Comparison of ENCODE assay signal across 10 cellular contexts in genomic region chr14:85195872-85196477, GRCh38.
DNase-seq lines count a peak whose midpoint lies in the region; ATAC-seq and TF ChIP-seq lines count a peak whose summit lies in the region.
"Had no signal": no experiment of that assay in that cellular context is flagged by ENCODE, and none has a peak within 500 bp of the region (broad histone marks: within the 10 kb centered on the region; RNA-seq: fewer than 3 reads in every experiment).

No MANE protein-coding gene starts in this region.

- CTCF ChIA-PET in CD8-positive, alpha-beta T cell (lab: Charles Lee), result no interaction called here

- TF ChIP-seq RAD21 in Ishikawa (IDR thresholded peaks at IDR 0.05; ENCODE audit: low read depth), result peak; percentile 76

- peaks cover 1% of the 10 kb centered on the region for H3K9me3 Mint-ChIP-seq in CD8-positive, alpha-beta T cell

- peak overlapping the region; percentile 39 for H4K8ac ChIP-seq in mesendoderm (ENCODE audit: low read depth, low read length)

- H3K23ac ChIP-seq in mesendoderm (ENCODE audit: low read length), result no peak overlapping the region

- H3K56ac ChIP-seq in mesendoderm (ENCODE audit: low read length), result no peak overlapping the region

- TF ChIP-seq POLR2A in body of pancreas (IDR thresholded peaks at IDR 0.05), result no peak

- H3K27me3 Mint-ChIP-seq in CD8-positive, alpha-beta T cell (ENCODE audit: low read depth), result no peaks in the 10 kb centered on the region

- no peak overlapping the region for H2BK120ac ChIP-seq in mesendoderm (ENCODE audit: low read depth, low read length)

- H3K36me3 Mint-ChIP-seq in CD8-positive, alpha-beta T cell, result no peaks in the 10 kb centered on the region

- H3K18ac ChIP-seq in mesendoderm (ENCODE audit: low read length), result no peak overlapping the region

- TF ChIP-seq EP300 in Ishikawa (IDR thresholded peaks at IDR 0.05; ENCODE audit: borderline replicate concordance), result no peak

- ATAC-seq in body of pancreas (peak; percentile 53), HG02678 (IDR thresholded peaks at IDR 0.05; ENCODE audit: unreplicated experiment) (no peak)
- no peak for ATAC-seq in CD8-positive, alpha-beta T cell

- DNase-seq in COLO829 (ENCODE audit: low spot score) (peak; percentile 42), body of pancreas (peak in 3 of 4 donors; percentile 10 to 20 (median 14)), mesendoderm (peak; percentile 16), anterior cingulate cortex (lab: John Stamatoyannopoulos, UW) (no peak)
- DNase-seq in activated effector memory CD4-positive, alpha-beta T cell treated with anti-CD3 and anti-CD28 coated beads, Interleukin-2, amount 50 U/mL, for 16 hours, result no peak
- no peak for DNase-seq in CD8-positive, alpha-beta T cell
- DNase-seq: activated T-cell treated with anti-CD3 and anti-CD28 coated beads for 4 hours, NCI-H345 had no signal

- no peak overlapping the region for H3K4me2 ChIP-seq in mesendoderm (ENCODE audit: low read length)

- H3K4me3 ChIP-seq in body of pancreas (no peak overlapping the region), mesendoderm (ENCODE audit: low read length) (no peak overlapping the region)
- no peak overlapping the region for H3K4me3 ChIP-seq in CD8-positive, alpha-beta T cell (ENCODE audit: low read depth, low read length)

- H3K4me3 Mint-ChIP-seq in CD8-positive, alpha-beta T cell, result no peak overlapping the region

- POLR2A ChIA-PET in CD8-positive, alpha-beta T cell (lab: Charles Lee), result no interaction called here

- no peak overlapping the region for H4K5ac ChIP-seq in mesendoderm (ENCODE audit: low read length)

- H3K27me3 ChIP-seq in body of pancreas, result no peaks in the 10 kb centered on the region
- no peaks in the 10 kb centered on the region for H3K27me3 ChIP-seq in mesendoderm (ENCODE audit: insufficient read depth, low read length, poor library complexity)
- H3K27me3 ChIP-seq in CD8-positive, alpha-beta T cell (ENCODE audit: insufficient read depth, low read length), result no peaks in the 10 kb centered on the region

- intact Hi-C loops in body of pancreas (cut with DNase I), result no loop called here
- intact Hi-C loops in CD8-positive, alpha-beta T cell (cut with DNase I, micrococcal nuclease), result no loop called here

- no peak overlapping the region for H2AK5ac ChIP-seq in mesendoderm (ENCODE audit: low read length)

- no peak overlapping the region for H3K4ac ChIP-seq in mesendoderm (ENCODE audit: low read depth, low read length)

- H3K27ac Mint-ChIP-seq in CD8-positive, alpha-beta T cell, result no peak overlapping the region

- TF ChIP-seq CTCF in body of pancreas (IDR thresholded peaks at IDR 0.05), result peak; percentile 52 to 73 (median 55)
- TF ChIP-seq CTCF in CD8-positive, alpha-beta T cell (IDR thresholded peaks at IDR 0.05), result no peak

- no peaks in the 10 kb centered on the region for H3K4me1 ChIP-seq in body of pancreas
- no peaks in the 10 kb centered on the region for H3K4me1 ChIP-seq in mesendoderm (ENCODE audit: control insufficient read depth, low read depth, low read length)
- H3K4me1 ChIP-seq in CD8-positive, alpha-beta T cell (ENCODE audit: insufficient read depth, low read length), result no peaks in the 10 kb centered on the region

- no peak overlapping the region for H3K9ac ChIP-seq in mesendoderm (ENCODE audit: low read length)

- H2BK5ac ChIP-seq in mesendoderm (ENCODE audit: low read length), result no peak overlapping the region

- H3K27ac ChIP-seq in body of pancreas, result no peak overlapping the region
- no peak overlapping the region for H3K27ac ChIP-seq in mesendoderm (ENCODE audit: low read depth, low read length)
- H3K27ac ChIP-seq in CD8-positive, alpha-beta T cell (ENCODE audit: low read depth, low read length), result no peak overlapping the region

- H3K4me1 Mint-ChIP-seq in CD8-positive, alpha-beta T cell (ENCODE audit: low read depth), result no peaks in the 10 kb centered on the region

- no peaks in the 10 kb centered on the region for H3K36me3 ChIP-seq in body of pancreas (replicated peaks in 1 of 2; ENCODE audit: insufficient read depth in 1 of 2, low read depth in 2 of 2)
- H3K36me3 ChIP-seq in mesendoderm (ENCODE audit: control insufficient read depth, insufficient read depth, low read length), result no peaks in the 10 kb centered on the region
- H3K36me3 ChIP-seq in CD8-positive, alpha-beta T cell (ENCODE audit: insufficient read depth, low read length), result no peaks in the 10 kb centered on the region

- no peaks in the 10 kb centered on the region for H3K79me1 ChIP-seq in mesendoderm (ENCODE audit: low read length)

- 75 to 76% methylated on average over 4 of the region's 4 CpGs for WGBS in body of pancreas, 2 donors
- WGBS in mesendoderm (ENCODE audit: extremely low coverage, insufficient coverage, low lambda C conversion rate), result no CpG with 5 or more reads among the region's 4 CpGs

- H3K79me2 ChIP-seq in mesendoderm (ENCODE audit: control insufficient read depth, insufficient read depth, low read length), result no peaks in the 10 kb centered on the region

- H3K9me3 ChIP-seq in body of pancreas, result no peaks in the 10 kb centered on the region
- H3K9me3 ChIP-seq in CD8-positive, alpha-beta T cell (ENCODE audit: low read length), result no peaks in the 10 kb centered on the region

- H2BK15ac ChIP-seq in mesendoderm (replicated peaks; ENCODE audit: low read depth), result no peak overlapping the region

TF ChIP-seq in Ishikawa, 13 proteins besides CTCF, POLR2A, EP300 and RAD21:
- TF ChIP-seq NFIC (IDR thresholded peaks at IDR 0.05) (no peak), TAF1 (IDR thresholded peaks at IDR 0.05; ENCODE audit: low read depth) (no peak)

Comparison
In these comparisons a context has a peak if more than half of its experiments do, and no peak if none do; other contexts are left out.
1. DNase-seq: peak in COLO829 (single experiment), body of pancreas (3 of 4) and mesendoderm (single experiment); none in anterior cingulate cortex (0 of 58), activated effector memory CD4-positive, alpha-beta T cell treated with anti-CD3 and anti-CD28 coated beads, Interleukin-2, amount 50 U/mL, for 16 hours (single experiment) and CD8-positive, alpha-beta T cell (0 of 7).